ENCODE assay signal across 13 cellular contexts in the genomic region with DNA sequence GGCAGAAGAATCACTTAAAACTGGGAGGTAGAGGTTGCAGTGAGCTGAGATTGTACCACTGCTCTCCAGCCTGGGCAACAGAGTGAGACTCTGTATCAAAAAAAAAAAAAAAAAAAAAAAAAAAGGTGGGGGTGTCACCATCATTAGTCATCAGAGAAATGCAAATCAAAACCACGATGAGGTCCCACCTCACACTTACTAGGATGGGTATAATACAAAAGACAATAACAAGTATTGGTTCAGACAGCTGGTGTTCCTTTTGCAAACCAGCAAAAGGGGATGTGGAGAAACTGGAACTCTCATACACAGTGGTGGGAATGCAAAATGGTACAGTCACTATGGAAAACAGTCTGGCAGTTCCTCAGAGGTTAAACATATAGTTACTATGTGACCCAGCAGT.
"Had no signal": no experiment of that assay in that cellular context is flagged by ENCODE, and none has a peak within 500 bp of the region (broad histone marks: within the 10 kb centered on the region; RNA-seq: fewer than 3 reads in every experiment).

No MANE protein-coding gene starts in this region.

- ATAC-seq: body of pancreas, psoas muscle had no signal

- H3K36me3 ChIP-seq: right lobe of liver, spleen had no signal

- H3K27me3 ChIP-seq: body of pancreas, right lobe of liver, testis had no signal

- H3K9me3 Mint-ChIP-seq: activated CD4-positive, alpha-beta T cell treated with anti-CD3 and anti-CD28 coated beads, Interleukin-2, amount 10 ng/mL, durations not matched to agents 7 days and 5 days; stimulated activated naive CD8-positive, alpha-beta T cell treated with anti-CD3 and anti-CD28 coated beads, Interleukin-15, Interleukin-2, amounts not matched to agents 100 ng/mL and 50 ng/mL, for 24 hours had no signal

- DNase-seq: activated CD4-positive, alpha-beta T cell treated with anti-CD3 and anti-CD28 coated beads, Interleukin-2, amount 10 ng/mL, durations not matched to agents 7 days and 5 days; activated T-cell treated with anti-CD3 and anti-CD28 coated beads, Interleukin-2, amount 50 U/mL, for 48 hours; body of pancreas; effector memory CD4-positive, alpha-beta T cell; hippocampal formation; kidney glomerular epithelial cell; nephron progenitor cell; psoas muscle; right lobe of liver; spleen; T-helper 9 cell; testis had no signal

- H3K4me1 Mint-ChIP-seq: activated CD4-positive, alpha-beta T cell treated with anti-CD3 and anti-CD28 coated beads, Interleukin-2, amount 10 ng/mL, durations not matched to agents 7 days and 5 days had no signal

- H3K27ac Mint-ChIP-seq: activated CD4-positive, alpha-beta T cell treated with anti-CD3 and anti-CD28 coated beads, Interleukin-2, amount 10 ng/mL, durations not matched to agents 7 days and 5 days; nephron progenitor cell; stimulated activated naive CD8-positive, alpha-beta T cell treated with anti-CD3 and anti-CD28 coated beads, Interleukin-15, Interleukin-2, amounts not matched to agents 100 ng/mL and 50 ng/mL, for 24 hours had no signal

- H3K4me3 ChIP-seq: body of pancreas, psoas muscle, right lobe of liver, spleen, testis had no signal

- H3K4me3 Mint-ChIP-seq: activated CD4-positive, alpha-beta T cell treated with anti-CD3 and anti-CD28 coated beads, Interleukin-2, amount 10 ng/mL, durations not matched to agents 7 days and 5 days; nephron progenitor cell; stimulated activated naive CD8-positive, alpha-beta T cell treated with anti-CD3 and anti-CD28 coated beads, Interleukin-15, Interleukin-2, amounts not matched to agents 100 ng/mL and 50 ng/mL, for 24 hours had no signal
